1 cellular context compared by ENCODE assay signal in genomic region chr18:8117008-8117376, GRCh38.
TF ChIP-seq lines count a peak whose summit lies in the region.

No MANE protein-coding gene starts in this region.

TF ChIP-seq in HepG2, 621 proteins besides CTCF, POLR2A, EP300 and RAD21:
- TF ChIP-seq ARID3A (IDR thresholded peaks at IDR 0.05; ENCODE audit: low read depth, low read length) (0 out of 2 replicates have a peak, but pooled peaks have one; percentile 7), GPBP1L1 (CRISPR knock-in tag; IDR thresholded peaks at IDR 0.05) (no peak)
TF ChIP-seq in HepG2: peak in this region for 1.
